ENCODE assay signal across 21 cellular contexts in the genomic region with DNA sequence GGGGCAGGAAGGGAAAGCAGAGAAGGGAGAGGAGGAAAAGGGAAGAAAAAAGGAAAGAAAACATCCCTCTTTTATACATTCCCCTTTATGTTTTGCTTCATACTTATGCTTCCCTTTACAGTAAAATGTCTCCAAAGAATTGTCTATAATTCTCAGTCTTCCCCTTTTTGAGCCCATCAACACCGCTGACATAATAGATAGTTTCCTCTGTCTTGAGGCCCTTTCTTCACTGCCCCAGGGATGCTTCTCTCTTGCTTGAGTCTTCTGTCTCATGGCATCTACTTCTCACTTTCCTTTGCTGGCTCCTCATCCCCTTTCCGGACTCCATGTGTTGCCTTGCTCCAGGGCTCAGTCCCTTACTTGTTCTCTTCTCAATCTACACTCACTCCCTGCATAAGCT.
DNase-seq lines count a peak whose midpoint lies in the region; FAIRE-seq and TF ChIP-seq lines count a peak whose summit lies in the region.
"Had no signal": no experiment of that assay in that cellular context is flagged by ENCODE, and none has a peak within 500 bp of the region (broad histone marks: within the 10 kb centered on the region; RNA-seq: fewer than 3 reads in every experiment).

No MANE protein-coding gene starts in this region.

- no peak overlapping the region for H3K4me3 ChIP-seq in H1 (ENCODE audit: extremely low read depth in 1 of 4, insufficient read depth in 2 of 4, low read depth in 3 of 4, low read length in 4 of 4)
- no peak overlapping the region for H3K4me3 ChIP-seq in ovary
- H3K4me3 ChIP-seq: A549, K562, Peyer's patch had no signal

- no peak overlapping the region for H3K18ac ChIP-seq in H1 (ENCODE audit: extremely low read depth, low read length)

- H4K5ac ChIP-seq in H1 (ENCODE audit: insufficient read length, low read depth, low read length), result no peak overlapping the region

- FAIRE-seq in H1 (lab: Jason Lieb, UNC), result no peak
- FAIRE-seq: A549, HTR-8/SVneo, K562, TTC549 had no signal

- H4K8ac ChIP-seq in H1 (ENCODE audit: extremely low read depth, insufficient read depth, low read length), result no peak overlapping the region

- no peak for TF ChIP-seq RAD21 in H1 (IDR thresholded peaks at IDR 0.05 in 1 of 2, conservative IDR thresholded peaks at IDR 0.05 in 1 of 2; ENCODE audit: low read depth in 2 of 2, low read length in 2 of 2)

- intact Hi-C loops in ovary (cut with DNase I), result no loop called here

- H2BK15ac ChIP-seq in H1 (ENCODE audit: low read length), result no peak overlapping the region

- H2BK120ac ChIP-seq in H1 (replicated peaks; ENCODE audit: low read depth, low read length), result peak overlapping the region; percentile 2

- no peak overlapping the region for H3K4me2 ChIP-seq in H1 (ENCODE audit: insufficient read depth in 1 of 2, low read depth in 2 of 2, low read length in 2 of 2)
- H3K4me2 ChIP-seq: A549, SK-N-SH had no signal

- TF ChIP-seq POLR2A in H1 (IDR thresholded peaks at IDR 0.05; ENCODE audit: control extremely low read depth in 1 of 2, low read depth in 2 of 2, low read length in 2 of 2), result no peak
- no peak for TF ChIP-seq POLR2A in ovary (IDR thresholded peaks at IDR 0.05)

- H2BK5ac ChIP-seq in H1 (ENCODE audit: low read depth, low read length), result 0 out of 2 replicates have a peak overlapping the region, but pooled peaks have one; percentile 48

- H3K27ac ChIP-seq in H1 (ENCODE audit: low read depth, low read length) (no peak overlapping the region), ovary (no peak overlapping the region)
- H3K27ac ChIP-seq: A549, Peyer's patch had no signal

- H4K20me1 ChIP-seq in H1 (replicated peaks in 1 of 2; ENCODE audit: control insufficient read depth in 1 of 2, insufficient read depth in 2 of 2, low read length in 2 of 2), result no peaks in the 10 kb centered on the region

- H2BK20ac ChIP-seq in H1 (ENCODE audit: low read length), result peak overlapping the region; percentile 68; the same call in 1 of the 2 replicates

- H3K4ac ChIP-seq in H1 (replicated peaks; ENCODE audit: insufficient read length, low read depth, low read length), result no peak overlapping the region

- 89% methylated on average over 2 of the region's 2 CpGs; no CpG with 5 or more reads in 1 of the 2 experiments for WGBS in H1 (ENCODE audit: extremely low coverage in 1 of 2, insufficient coverage in 1 of 2, insufficient read length in 1 of 2, insufficient replicate concordance in 2 of 2, low coverage in 1 of 2, low lambda C conversion rate in 2 of 2, missing lambda C conversion rate in 1 of 2), 2 experiments
- WGBS in ovary, 3 donors, result 86 to 93% (median 91%) methylated on average over 2 of the region's 2 CpGs

- POLR2A ChIA-PET in H1 (lab: Charles Lee; ENCODE audit: partially characterized antibody), result no interaction called here

- no peak overlapping the region for H3K23ac ChIP-seq in H1 (ENCODE audit: insufficient read length)

- no peak overlapping the region for H2AFZ ChIP-seq in H1 (ENCODE audit: low read length)

- TF ChIP-seq EP300 in H1 (IDR thresholded peaks at IDR 0.05; ENCODE audit: borderline replicate concordance in 1 of 2, low read depth in 2 of 2, low read length in 2 of 2) (no peak), ovary (IDR thresholded peaks at IDR 0.05) (no peak)

- CTCF ChIA-PET in H1 (lab: Charles Lee; ENCODE audit: partially characterized antibody), result interaction anchor here (1.1 kb wide), 1 partner anchor 61 kb away, joined by 4 read pairs; no protein-coding TSS in a partner anchor

- H3K23me2 ChIP-seq in H1 (ENCODE audit: low read depth, low read length), result no peaks in the 10 kb centered on the region; the same call in 1 of the 2 replicates

- no peak overlapping the region for H2AK5ac ChIP-seq in H1 (ENCODE audit: low read depth, low read length)

- H3K36me3 ChIP-seq in H1 (ENCODE audit: control insufficient read depth in 2 of 4, insufficient read depth in 4 of 4, low read length in 3 of 4) (no peaks in the 10 kb centered on the region), ovary (no peaks in the 10 kb centered on the region)
- H3K36me3 ChIP-seq: Peyer's patch had no signal

- no peaks in the 10 kb centered on the region for H3K79me2 ChIP-seq in H1 (ENCODE audit: control insufficient read depth in 1 of 2, insufficient read depth in 2 of 2, low read length in 2 of 2)

- H4K91ac ChIP-seq in H1 (replicated peaks; ENCODE audit: insufficient read length, low read length), result no peak overlapping the region

- H3K9me3 ChIP-seq in H1 (ENCODE audit: insufficient read depth in 2 of 2, low read depth in 1 of 2, low read length in 1 of 2) (peaks cover 0 to 3% of the 10 kb centered on the region in 2 experiments; a peak in 1 of 4 replicates), ovary (no peaks in the 10 kb centered on the region)
- H3K9me3 ChIP-seq: A549, Peyer's patch, SK-N-SH had no signal

- H3K79me1 ChIP-seq in H1 (ENCODE audit: low read depth, low read length), result no peaks in the 10 kb centered on the region

- H3K9ac ChIP-seq in H1 (replicated peaks in 1 of 4; ENCODE audit: extremely low read depth in 1 of 4, low read depth in 3 of 4, low read length in 3 of 4), result no peak overlapping the region
- H3K9ac ChIP-seq: SK-N-SH had no signal

- no peaks in the 10 kb centered on the region; a peak in 2 of 7 replicates for H3K27me3 ChIP-seq in H1 (replicated peaks in 1 of 4; ENCODE audit: control insufficient read depth in 3 of 4, extremely low read depth in 1 of 4, insufficient read depth in 3 of 4, low read length in 3 of 4)
- no peaks in the 10 kb centered on the region for H3K27me3 ChIP-seq in ovary
- H3K27me3 ChIP-seq: Peyer's patch had no signal

- H3K14ac ChIP-seq in H1 (ENCODE audit: insufficient read length), result no peak overlapping the region

- peak; percentile 1 for DNase-seq in GDM1 (lab: John Stamatoyannopoulos, UW)
- DNase-seq in Kasumi-1 (lab: John Stamatoyannopoulos, UW), result peak; percentile 57 to 65
- peak; percentile 54 for DNase-seq in NOMO-1 treated with dmso at 0.1 percent for 144 hours (lab: John Stamatoyannopoulos, UW; ENCODE audit: unreplicated experiment)
- no peak for DNase-seq in H1 (ENCODE audit: low read depth in 1 of 2, low spot score in 2 of 2)
- no peak for DNase-seq in NAMALWA (ENCODE audit: low spot score)
- no peak for DNase-seq in GM10266 (ENCODE audit: extremely low spot score)
- no peak for DNase-seq in ovary
- DNase-seq: C1 segment of cervical spinal cord; CD8-positive, alpha-beta T cell; DMS79 treated with DMSO at 0.1 percent for 48 hours; H7; MM.1S; NCI-H2029 treated with DMSO at 0.1 percent for 48 hours; NCI-H69; Peyer's patch; SHP77 treated with DMSO at 0.1 percent for 48 hours; SK-N-SH had no signal

- TF ChIP-seq CTCF in H1 (IDR thresholded peaks at IDR 0.05; ENCODE audit: control extremely low read depth in 1 of 3, insufficient read depth in 1 of 3, low read depth in 1 of 3, low read length in 3 of 3) (no peak), GM10266 (IDR thresholded peaks at IDR 0.05; ENCODE audit: control insufficient read depth, insufficient read depth, low read depth, missing control alignments) (no peak), ovary (IDR thresholded peaks at IDR 0.05) (no peak)

- no peak overlapping the region for H3K56ac ChIP-seq in H1 (replicated peaks; ENCODE audit: insufficient read length, low read depth, low read length)

- H3K4me1 ChIP-seq in H1 (replicated peaks in 1 of 4; ENCODE audit: control insufficient read depth in 3 of 4, insufficient read depth in 4 of 4, low read length in 3 of 4), result no peaks in the 10 kb centered on the region
- H3K4me1 ChIP-seq in ovary (ENCODE audit: insufficient read depth), result no peaks in the 10 kb centered on the region
- H3K4me1 ChIP-seq: A549, Peyer's patch had no signal

- no peak overlapping the region for H2BK12ac ChIP-seq in H1 (ENCODE audit: low read depth, low read length)

TF ChIP-seq in H1, 55 proteins besides CTCF, POLR2A, EP300 and RAD21 (continues in another document):
- TF ChIP-seq EGR1 (IDR thresholded peaks at IDR 0.05; ENCODE audit: borderline replicate concordance, low read depth, low read length) (no peak), USF2 (IDR thresholded peaks at IDR 0.05; ENCODE audit: low read length) (no peak), ZNF274 (IDR thresholded peaks at IDR 0.05; ENCODE audit: borderline replicate concordance, extremely low read depth, low read length) (no peak), SP2 (IDR thresholded peaks at IDR 0.05; ENCODE audit: low read length) (no peak), SUZ12 (IDR thresholded peaks at IDR 0.05; ENCODE audit: low read length) (no peak), CBX8 (IDR thresholded peaks at IDR 0.05; ENCODE audit: borderline replicate concordance, low read depth, low read length) (no peak), BCL11A (IDR thresholded peaks at IDR 0.05; ENCODE audit: low read depth in 2 of 2, low read length in 2 of 2) (no peak), SP1 (IDR thresholded peaks at IDR 0.05; ENCODE audit: low read depth, low read length) (no peak), JUN (IDR thresholded peaks at IDR 0.05; ENCODE audit: low read depth, low read length) (no peak), HDAC6 (IDR thresholded peaks at IDR 0.05; ENCODE audit: low read depth, low read length) (no peak), CHD1 (IDR thresholded peaks at IDR 0.05; ENCODE audit: low read depth, low read length) (no peak), KDM1A (IDR thresholded peaks at IDR 0.05; ENCODE audit: borderline replicate concordance, low read length) (no peak), RXRA (IDR thresholded peaks at IDR 0.05; ENCODE audit: insufficient read depth, low read depth, low read length) (no peak)
- TF ChIP-seq, protein P1, sequence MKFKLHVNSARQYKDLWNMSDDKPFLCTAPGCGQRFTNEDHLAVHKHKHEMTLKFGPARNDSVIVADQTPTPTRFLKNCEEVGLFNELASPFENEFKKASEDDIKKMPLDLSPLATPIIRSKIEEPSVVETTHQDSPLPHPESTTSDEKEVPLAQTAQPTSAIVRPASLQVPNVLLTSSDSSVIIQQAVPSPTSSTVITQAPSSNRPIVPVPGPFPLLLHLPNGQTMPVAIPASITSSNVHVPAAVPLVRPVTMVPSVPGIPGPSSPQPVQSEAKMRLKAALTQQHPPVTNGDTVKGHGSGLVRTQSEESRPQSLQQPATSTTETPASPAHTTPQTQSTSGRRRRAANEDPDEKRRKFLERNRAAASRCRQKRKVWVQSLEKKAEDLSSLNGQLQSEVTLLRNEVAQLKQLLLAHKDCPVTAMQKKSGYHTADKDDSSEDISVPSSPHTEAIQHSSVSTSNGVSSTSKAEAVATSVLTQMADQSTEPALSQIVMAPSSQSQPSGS (IDR thresholded peaks at IDR 0.05; ENCODE audit: low read length), result no peak

Comparison
In these comparisons a context has a peak if more than half of its experiments do, and no peak if none do; other contexts are left out.
1. DNase-seq: peak in GDM1 (single experiment), Kasumi-1 (2 of 2) and NOMO-1 treated with dmso at 0.1 percent for 144 hours (single experiment); none in H1 (0 of 2), NAMALWA (single experiment), GM10266 (single experiment) and ovary (0 of 5).